In the genomic region with DNA sequence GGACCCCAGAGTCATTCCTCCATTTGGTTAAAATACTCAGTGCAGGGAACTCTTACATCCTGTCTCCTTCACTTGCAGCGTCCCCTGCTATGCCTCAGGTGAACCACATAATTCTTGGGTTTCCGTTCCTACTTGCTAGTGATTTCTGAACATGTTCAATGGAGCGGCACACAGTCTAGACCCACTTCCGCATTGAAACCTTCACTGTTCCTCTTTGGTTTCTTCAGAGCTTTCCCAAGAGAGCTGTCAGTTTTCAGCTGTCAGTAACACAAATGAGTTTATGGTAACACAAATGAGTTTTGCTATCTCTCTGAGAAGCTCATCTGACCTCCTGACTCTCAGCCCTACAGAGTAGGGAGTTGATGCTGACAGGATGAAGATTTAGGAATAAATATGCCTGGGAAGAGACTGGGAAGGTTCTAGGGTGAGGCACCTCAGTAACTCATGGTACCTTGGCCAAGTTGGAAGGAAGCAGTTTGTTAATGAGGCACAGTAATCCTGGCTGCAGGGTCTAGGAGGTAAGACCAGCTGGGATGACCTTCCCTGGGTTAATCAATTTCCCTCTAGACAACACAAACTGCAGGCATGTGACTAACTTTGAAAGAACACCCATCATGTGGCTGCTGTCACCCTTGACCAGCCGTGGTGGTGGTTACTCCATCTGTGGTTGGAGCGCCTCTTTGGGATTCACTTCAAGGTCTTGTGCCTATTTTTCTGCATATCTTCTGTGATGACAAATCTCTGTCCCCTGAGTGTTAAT, we compare ENCODE assay signal across 8 cellular contexts. TPM values are rescaled to one million over a fixed set of nuclear protein-coding genes. Genes with fewer than 3 reads are reported as not detected.
DNase-seq lines count a peak whose midpoint lies in the region; ATAC-seq and TF ChIP-seq lines count a peak whose summit lies in the region.

No MANE protein-coding gene starts in this region.

- peak overlapping the region; percentile 83 for H3K27ac Mint-ChIP-seq in CD8-positive, alpha-beta T cell

- peaks cover 14% of the 10 kb centered on the region for H3K36me3 ChIP-seq in CD8-positive, alpha-beta T cell (ENCODE audit: insufficient read depth, low read length)
- H3K36me3 ChIP-seq in upper lobe of right lung: peaks cover 45% of the 10 kb centered on the region
- H3K36me3 ChIP-seq in brain microvascular endothelial cell (replicated peaks): peaks cover 30% of the 10 kb centered on the region

- H3K4me3 Mint-ChIP-seq in CD8-positive, alpha-beta T cell: peak overlapping the region; percentile 30

- intact Hi-C loops in CD8-positive, alpha-beta T cell (cut with DNase I, micrococcal nuclease): loop anchor here in 1 of 2 experiments (10.0 kb wide), 2 partner anchors 566 to 606 kb away; a partner anchor contains a TSS
- intact Hi-C loops in upper lobe of right lung (cut with DNase I): loop anchor here (10.0 kb wide), 1 partner anchor 66 kb away; no protein-coding TSS in a partner anchor

- peaks cover 51% of the 10 kb centered on the region for H3K4me1 ChIP-seq in CD8-positive, alpha-beta T cell (ENCODE audit: insufficient read depth, low read length)
- H3K4me1 ChIP-seq in upper lobe of right lung: peaks cover 45% of the 10 kb centered on the region

- H3K36me3 Mint-ChIP-seq in CD8-positive, alpha-beta T cell: peaks cover 63% of the 10 kb centered on the region

- peak; percentile 56 for ATAC-seq in CD8-positive, alpha-beta T cell
- ATAC-seq in HG03469 (IDR thresholded peaks at IDR 0.05; ENCODE audit: unreplicated experiment) (peak; percentile 64), upper lobe of right lung (peak; percentile 58)

- CTCF ChIA-PET in CD8-positive, alpha-beta T cell (lab: Charles Lee): interaction anchor here (2.4 to 21.3 kb wide), 2 partner anchors 65 to 403 kb away, joined by 11 to 490 read pairs; no protein-coding TSS in a partner anchor

- H3K27me3 Mint-ChIP-seq in CD8-positive, alpha-beta T cell (ENCODE audit: low read depth): no peaks in the 10 kb centered on the region

- H3K27ac ChIP-seq in CD8-positive, alpha-beta T cell (ENCODE audit: low read depth, low read length): no peak overlapping the region
- peak overlapping the region; percentile 47 for H3K27ac ChIP-seq in upper lobe of right lung
- H3K27ac ChIP-seq in brain microvascular endothelial cell: no peak overlapping the region

- H3K27me3 ChIP-seq in CD8-positive, alpha-beta T cell (ENCODE audit: insufficient read depth, low read length): no peaks in the 10 kb centered on the region
- H3K27me3 ChIP-seq in upper lobe of right lung: no peaks in the 10 kb centered on the region
- no peaks in the 10 kb centered on the region for H3K27me3 ChIP-seq in brain microvascular endothelial cell (replicated peaks)

- no peaks in the 10 kb centered on the region for H3K9me3 ChIP-seq in CD8-positive, alpha-beta T cell (ENCODE audit: low read length)
- H3K9me3 ChIP-seq in upper lobe of right lung: no peaks in the 10 kb centered on the region

- H3K4me1 Mint-ChIP-seq in CD8-positive, alpha-beta T cell (ENCODE audit: low read depth): peaks cover 73% of the 10 kb centered on the region

- peak in 4 of 7 experiments; percentile 20 to 42 (median 30) for DNase-seq in CD8-positive, alpha-beta T cell
- peak; percentile 86 for DNase-seq in GM20000 (ENCODE audit: low spot score)
- peak; percentile 47 for DNase-seq in activated CD8-positive, alpha-beta memory T cell treated with anti-CD3 and anti-CD28 coated beads, Interleukin-2, amount 50 U/mL, for 48 hours
- no peak for DNase-seq in upper lobe of right lung
- DNase-seq in retina: no peak
- DNase-seq in hepatic stellate cell (ENCODE audit: low spot score): no peak
- no peak for DNase-seq in brain microvascular endothelial cell

- in situ Hi-C loops in brain microvascular endothelial cell (cut with HindIII; ENCODE audit: low pct_ligation_motif_present, low sequenced_read_pairs): no loop called here

- no peaks in the 10 kb centered on the region for H3K9me3 Mint-ChIP-seq in CD8-positive, alpha-beta T cell

- TF ChIP-seq CTCF in CD8-positive, alpha-beta T cell (IDR thresholded peaks at IDR 0.05): no peak
- no peak for TF ChIP-seq CTCF in GM20000 (IDR thresholded peaks at IDR 0.05; ENCODE audit: extremely low read depth, missing control alignments)
- no peak for TF ChIP-seq CTCF in upper lobe of right lung (IDR thresholded peaks at IDR 0.05)
- no peak for TF ChIP-seq CTCF in brain microvascular endothelial cell (IDR thresholded peaks at IDR 0.05; ENCODE audit: low read depth, low read length, missing control alignments)

- H3K4me3 ChIP-seq in CD8-positive, alpha-beta T cell (ENCODE audit: low read depth, low read length): no peak overlapping the region
- H3K4me3 ChIP-seq in upper lobe of right lung: no peak overlapping the region
- no peak overlapping the region for H3K4me3 ChIP-seq in brain microvascular endothelial cell (ENCODE audit: low read depth, low read length)

- POLR2A ChIA-PET in CD8-positive, alpha-beta T cell (lab: Charles Lee): interaction anchor here (2.2 kb wide), 1 partner anchor 38 kb away, joined by 8 read pairs; no protein-coding TSS in a partner anchor

RNA-seq across cellular contexts. Expression of a gene that starts 5.4 kb away (rescaled TPM):
- 100 to 1,000 TPM; 111 to 116 TPM for total RNA-seq in CD8-positive, alpha-beta T cell
- total RNA-seq in upper lobe of right lung: 46.5 TPM

RNA-seq across cellular contexts. Expression of a gene that starts 9.7 kb away (rescaled TPM):
- under 1 TPM in 1 of 2 experiments, not detected in 1; 0.31 TPM for total RNA-seq in CD8-positive, alpha-beta T cell
- not detected for total RNA-seq in upper lobe of right lung

RNA-seq across cellular contexts. Expression of a gene that starts 20.2 kb away (rescaled TPM):
- total RNA-seq in CD8-positive, alpha-beta T cell: 1 to 10 TPM; 1.1 TPM
- total RNA-seq in upper lobe of right lung: 345 TPM

RNA-seq across cellular contexts. Expression of a gene that starts 39.7 kb away (rescaled TPM):
- total RNA-seq in CD8-positive, alpha-beta T cell: 10 to 100 TPM; 25.0 to 27.6 TPM
- total RNA-seq in upper lobe of right lung: 66.2 TPM

RNA-seq across cellular contexts. Expression of a gene that starts 47.5 kb away (rescaled TPM):
- total RNA-seq in CD8-positive, alpha-beta T cell: 100 to 1,000 TPM; 213 to 230 TPM
- total RNA-seq in upper lobe of right lung: 66.3 TPM

Comparison
In these comparisons a context has a peak if more than half of its experiments do, and no peak if none do; other contexts are left out.
1. DNase-seq: peak in CD8-positive, alpha-beta T cell (4 of 7), GM20000 (single experiment) and activated CD8-positive, alpha-beta memory T cell treated with anti-CD3 and anti-CD28 coated beads, Interleukin-2, amount 50 U/mL, for 48 hours (single experiment); none in upper lobe of right lung (single experiment), retina (single experiment), hepatic stellate cell (single experiment) and brain microvascular endothelial cell (single experiment).
2. RNA of a gene that starts 20.2 kb away (total RNA-seq): 345 TPM in upper lobe of right lung (single experiment); 1.1 TPM in CD8-positive, alpha-beta T cell; every median in the first group is over 100 times any median in the second.
3. Peak in every context shown above with its lines, with median percentiles within 50 percentile points of each other: ATAC-seq.